ENCODE assay signal across 8 cellular contexts in the genomic region with DNA sequence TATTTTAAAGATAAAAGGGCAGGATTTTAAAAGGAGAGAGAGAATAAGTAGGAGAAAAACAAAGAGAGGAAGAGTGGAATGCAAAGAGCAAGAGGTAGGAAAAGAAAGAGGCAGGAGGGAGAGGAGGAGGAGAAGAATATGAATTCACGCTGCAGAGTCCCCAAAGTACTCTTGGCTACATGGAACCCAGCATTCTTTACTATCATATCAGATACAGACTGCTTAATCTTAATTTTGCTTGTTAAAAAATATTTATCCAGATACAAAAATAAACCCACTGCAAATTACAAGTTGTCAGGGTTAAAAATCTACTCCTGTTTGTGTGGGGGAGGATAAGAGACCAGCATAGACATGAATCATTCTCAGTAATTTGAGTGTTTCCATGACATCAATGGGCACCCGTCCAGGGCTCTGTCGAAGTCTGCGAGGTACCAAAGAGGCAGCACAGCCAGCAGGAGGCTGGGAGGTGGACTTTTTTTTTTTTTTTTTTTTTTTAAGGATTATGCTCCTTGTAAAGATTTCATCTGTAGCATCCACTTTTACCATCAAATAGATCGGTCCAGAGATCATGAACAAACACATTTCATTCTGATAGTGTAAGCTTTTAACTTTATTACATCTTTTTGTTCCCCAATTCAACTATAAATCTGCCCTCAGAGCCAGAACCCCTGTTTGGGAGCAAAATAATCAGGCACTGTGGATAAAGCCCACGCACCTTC.
DNase-seq lines count a peak whose midpoint lies in the region; ATAC-seq and TF ChIP-seq lines count a peak whose summit lies in the region.

No MANE protein-coding gene starts in this region.

- H3K27ac Mint-ChIP-seq in CD4-positive, alpha-beta memory T cell, result no peak overlapping the region

- no peaks in the 10 kb centered on the region for H3K36me3 Mint-ChIP-seq in CD4-positive, alpha-beta memory T cell

- ATAC-seq in SK-N-SH treated with all-trans-retinoic acid at 6 μM for 48 hours (peak; percentile 63), HG03139 (IDR thresholded peaks at IDR 0.05; ENCODE audit: unreplicated experiment) (no peak)

- POLR2A ChIA-PET in CD4-positive, alpha-beta memory T cell (lab: Charles Lee; ENCODE audit: partially characterized antibody), result no interaction called here

- H3K9me3 ChIP-seq in ovary, result no peaks in the 10 kb centered on the region
- H3K9me3 ChIP-seq in CD4-positive, alpha-beta memory T cell (ENCODE audit: control insufficient read depth in 1 of 2, low read length in 2 of 2), result no peaks in the 10 kb centered on the region

- peak; percentile 28 for TF ChIP-seq CTCF in fibroblast of pulmonary artery (IDR thresholded peaks at IDR 0.05; ENCODE audit: low read length, missing control alignments)
- no peak for TF ChIP-seq CTCF in ovary (IDR thresholded peaks at IDR 0.05)

- intact Hi-C loops in ovary (cut with DNase I), result loop anchor here in 3 of 4 donors (10.0 kb wide), 4 partner anchors 81 to 459 kb away; a partner anchor contains a TSS
- intact Hi-C loops in CD4-positive, alpha-beta memory T cell (cut with micrococcal nuclease), result no loop called here

- TF ChIP-seq EP300 in ovary (IDR thresholded peaks at IDR 0.05), result no peak

- H3K27me3 ChIP-seq in ovary, result no peaks in the 10 kb centered on the region
- H3K27me3 ChIP-seq in CD4-positive, alpha-beta memory T cell (ENCODE audit: insufficient read depth, low read length), result no peaks in the 10 kb centered on the region

- CTCF ChIA-PET in CD4-positive, alpha-beta memory T cell (lab: Charles Lee; ENCODE audit: partially characterized antibody), result interaction anchor here (0.7 to 1.5 kb wide), 2 partner anchors 10 to 11 kb away, joined by 4 to 5 read pairs; no protein-coding TSS in a partner anchor

- peak in 13 of 14 donors; percentile 12 to 90 (median 46) for DNase-seq in C1 segment of cervical spinal cord (lab: John Stamatoyannopoulos, UW)
- peak; percentile 85 for DNase-seq in NCI-H1048 (lab: John Stamatoyannopoulos, UW)
- peak; percentile 99 for DNase-seq in fibroblast of pulmonary artery (ENCODE audit: low read depth)
- peak; percentile 83 to 96 (median 92) for DNase-seq in ovary
- no peak for DNase-seq in SIG-M5 (lab: John Stamatoyannopoulos, UW)
- DNase-seq in CD4-positive, alpha-beta memory T cell, result no peak

- peak overlapping the region; percentile 29 for H3K4me3 ChIP-seq in fibroblast of pulmonary artery (replicated peaks; ENCODE audit: low read depth, low read length)
- no peak overlapping the region for H3K4me3 ChIP-seq in ovary
- no peak overlapping the region for H3K4me3 ChIP-seq in CD4-positive, alpha-beta memory T cell (ENCODE audit: low read length in 2 of 2)

- H3K36me3 ChIP-seq in ovary, result no peaks in the 10 kb centered on the region
- no peaks in the 10 kb centered on the region for H3K36me3 ChIP-seq in CD4-positive, alpha-beta memory T cell (ENCODE audit: insufficient read depth, low read length)

- peaks cover 0 to 2% of the 10 kb centered on the region in 2 donors for H3K27me3 Mint-ChIP-seq in CD4-positive, alpha-beta memory T cell

- H3K4me1 Mint-ChIP-seq in CD4-positive, alpha-beta memory T cell, result no peaks in the 10 kb centered on the region

- H3K4me3 Mint-ChIP-seq in CD4-positive, alpha-beta memory T cell, result no peak overlapping the region

- TF ChIP-seq POLR2A in ovary (IDR thresholded peaks at IDR 0.05), result no peak

- WGBS in ovary, 3 donors, result 18 to 26% (median 22%) methylated on average over 6 of the region's 6 CpGs

- H3K27ac ChIP-seq in ovary, result peak overlapping the region; percentile 44 to 76
- no peak overlapping the region for H3K27ac ChIP-seq in CD4-positive, alpha-beta memory T cell (ENCODE audit: low read depth, low read length)

- peaks cover 0 to 3% (median 0%) of the 10 kb centered on the region in 8 donors for H3K9me3 Mint-ChIP-seq in CD4-positive, alpha-beta memory T cell

- H3K4me1 ChIP-seq in ovary (ENCODE audit: insufficient read depth), result peaks cover 4% of the 10 kb centered on the region
- no peaks in the 10 kb centered on the region for H3K4me1 ChIP-seq in CD4-positive, alpha-beta memory T cell (ENCODE audit: insufficient read depth, low read length)

TF ChIP-seq in SK-N-SH treated with all-trans-retinoic acid at 6 μM for 48 hours, 23 proteins besides CTCF, POLR2A, EP300 and RAD21:
- TF ChIP-seq, protein P1, sequence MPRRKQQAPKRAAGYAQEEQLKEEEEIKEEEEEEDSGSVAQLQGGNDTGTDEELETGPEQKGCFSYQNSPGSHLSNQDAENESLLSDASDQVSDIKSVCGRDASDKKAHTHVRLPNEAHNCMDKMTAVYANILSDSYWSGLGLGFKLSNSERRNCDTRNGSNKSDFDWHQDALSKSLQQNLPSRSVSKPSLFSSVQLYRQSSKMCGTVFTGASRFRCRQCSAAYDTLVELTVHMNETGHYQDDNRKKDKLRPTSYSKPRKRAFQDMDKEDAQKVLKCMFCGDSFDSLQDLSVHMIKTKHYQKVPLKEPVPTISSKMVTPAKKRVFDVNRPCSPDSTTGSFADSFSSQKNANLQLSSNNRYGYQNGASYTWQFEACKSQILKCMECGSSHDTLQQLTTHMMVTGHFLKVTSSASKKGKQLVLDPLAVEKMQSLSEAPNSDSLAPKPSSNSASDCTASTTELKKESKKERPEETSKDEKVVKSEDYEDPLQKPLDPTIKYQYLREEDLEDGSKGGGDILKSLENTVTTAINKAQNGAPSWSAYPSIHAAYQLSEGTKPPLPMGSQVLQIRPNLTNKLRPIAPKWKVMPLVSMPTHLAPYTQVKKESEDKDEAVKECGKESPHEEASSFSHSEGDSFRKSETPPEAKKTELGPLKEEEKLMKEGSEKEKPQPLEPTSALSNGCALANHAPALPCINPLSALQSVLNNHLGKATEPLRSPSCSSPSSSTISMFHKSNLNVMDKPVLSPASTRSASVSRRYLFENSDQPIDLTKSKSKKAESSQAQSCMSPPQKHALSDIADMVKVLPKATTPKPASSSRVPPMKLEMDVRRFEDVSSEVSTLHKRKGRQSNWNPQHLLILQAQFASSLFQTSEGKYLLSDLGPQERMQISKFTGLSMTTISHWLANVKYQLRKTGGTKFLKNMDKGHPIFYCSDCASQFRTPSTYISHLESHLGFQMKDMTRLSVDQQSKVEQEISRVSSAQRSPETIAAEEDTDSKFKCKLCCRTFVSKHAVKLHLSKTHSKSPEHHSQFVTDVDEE (CRISPR knock-in tag; IDR thresholded peaks at IDR 0.05), result 0 out of 2 replicates have a peak, but pooled peaks have one; percentile 43
- TF ChIP-seq SNAI2 (CRISPR knock-in tag; IDR thresholded peaks at IDR 0.05) (0 out of 2 replicates have a peak, but pooled peaks have one; percentile 10), BACH2 (CRISPR knock-in tag; IDR thresholded peaks at IDR 0.05; ENCODE audit: borderline replicate concordance) (no peak), ISL1 (CRISPR knock-in tag; IDR thresholded peaks at IDR 0.05) (peak; percentile 82), TCF4 (CRISPR knock-in tag; IDR thresholded peaks at IDR 0.05; ENCODE audit: borderline replicate concordance) (peak; percentile 25; the same call in 1 of the 2 replicates), OSR1 (CRISPR knock-in tag; IDR thresholded peaks at IDR 0.05) (no peak), ZC3H10 (CRISPR knock-in tag; IDR thresholded peaks at IDR 0.05) (peak; percentile 50; the same call in 1 of the 2 replicates)
- TF ChIP-seq, protein P2, sequence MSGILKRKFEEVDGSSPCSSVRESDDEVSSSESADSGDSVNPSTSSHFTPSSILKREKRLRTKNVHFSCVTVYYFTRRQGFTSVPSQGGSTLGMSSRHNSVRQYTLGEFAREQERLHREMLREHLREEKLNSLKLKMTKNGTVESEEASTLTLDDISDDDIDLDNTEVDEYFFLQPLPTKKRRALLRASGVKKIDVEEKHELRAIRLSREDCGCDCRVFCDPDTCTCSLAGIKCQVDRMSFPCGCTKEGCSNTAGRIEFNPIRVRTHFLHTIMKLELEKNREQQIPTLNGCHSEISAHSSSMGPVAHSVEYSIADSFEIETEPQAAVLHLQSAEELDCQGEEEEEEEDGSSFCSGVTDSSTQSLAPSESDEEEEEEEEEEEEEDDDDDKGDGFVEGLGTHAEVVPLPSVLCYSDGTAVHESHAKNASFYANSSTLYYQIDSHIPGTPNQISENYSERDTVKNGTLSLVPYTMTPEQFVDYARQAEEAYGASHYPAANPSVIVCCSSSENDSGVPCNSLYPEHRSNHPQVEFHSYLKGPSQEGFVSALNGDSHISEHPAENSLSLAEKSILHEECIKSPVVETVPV (CRISPR knock-in tag; IDR thresholded peaks at IDR 0.05), result no peak

Comparison
In these comparisons a context has a peak if more than half of its experiments do, and no peak if none do; other contexts are left out.
1. DNase-seq: peak in C1 segment of cervical spinal cord (13 of 14), NCI-H1048 (single experiment), fibroblast of pulmonary artery (single experiment) and ovary (5 of 5); none in SIG-M5 (single experiment) and CD4-positive, alpha-beta memory T cell (0 of 5).